In the genomic region with DNA sequence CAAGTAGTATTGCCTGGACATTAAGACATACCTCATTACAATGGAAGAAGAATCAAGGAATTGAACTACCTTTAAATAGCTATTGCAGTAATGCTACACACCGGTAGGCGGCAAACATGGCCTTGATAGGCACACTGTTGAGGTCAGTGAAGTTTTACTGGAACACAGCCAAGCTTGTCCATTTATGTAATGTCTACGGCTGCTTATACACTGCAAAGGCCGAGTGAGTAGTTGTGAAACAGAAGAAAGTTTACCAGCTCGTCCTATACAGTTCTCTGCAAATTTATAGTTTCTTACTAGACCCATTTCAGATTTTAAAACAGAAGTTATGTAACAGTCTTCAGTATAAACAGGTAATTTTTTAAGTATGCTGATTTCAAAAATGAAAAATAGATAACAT, we compare ENCODE assay signal across 8 cellular contexts. TPM values are rescaled to one million over a fixed set of nuclear protein-coding genes. Genes with fewer than 3 reads are reported as not detected.
DNase-seq lines count a peak whose midpoint lies in the region; ATAC-seq and TF ChIP-seq lines count a peak whose summit lies in the region.

No MANE protein-coding gene starts in this region.

- H3K9me3 ChIP-seq in Panc1 (ENCODE audit: control insufficient read depth, insufficient read depth, low read depth, low read length) (no peaks in the 10 kb centered on the region), lower lobe of right lung (no peaks in the 10 kb centered on the region)

- H3K36me3 ChIP-seq in Panc1 (ENCODE audit: control insufficient read depth, insufficient read depth, low read length): peaks cover 14% of the 10 kb centered on the region
- peaks cover 81% of the 10 kb centered on the region for H3K36me3 ChIP-seq in lower lobe of right lung

- H3K27me3 ChIP-seq in Panc1 (ENCODE audit: control insufficient read depth, insufficient read depth, low read length) (no peaks in the 10 kb centered on the region), lower lobe of right lung (ENCODE audit: low read depth) (no peaks in the 10 kb centered on the region)

- H3K4me1 Mint-ChIP-seq in type B pancreatic cell (ENCODE audit: unreplicated experiment): peaks cover 8% of the 10 kb centered on the region

- TF ChIP-seq CTCF in GM10266 (IDR thresholded peaks at IDR 0.05; ENCODE audit: control insufficient read depth, insufficient read depth, low read depth, missing control alignments): peak; percentile 74
- peak; percentile 87 for TF ChIP-seq CTCF in Panc1 (IDR thresholded peaks at IDR 0.05)
- peak; percentile 84 for TF ChIP-seq CTCF in lower lobe of right lung (IDR thresholded peaks at IDR 0.05)
- peak; percentile 88 for TF ChIP-seq CTCF in type B pancreatic cell (conservative IDR thresholded peaks at IDR 0.05)

- ATAC-seq in HG03469 (IDR thresholded peaks at IDR 0.05; ENCODE audit: unreplicated experiment): peak; percentile 74
- peak; percentile 99 for ATAC-seq in Panc1
- peak; percentile 95 to 98 for ATAC-seq in lower lobe of right lung
- ATAC-seq in HG03039 (IDR thresholded peaks at IDR 0.05; ENCODE audit: unreplicated experiment): no peak

- H3K36me3 Mint-ChIP-seq in type B pancreatic cell: peaks cover 16% of the 10 kb centered on the region

- in situ Hi-C loops in Panc1 (cut with HindIII; ENCODE audit: low pct_unique_long_range_greater_than_20kb, low sequenced_read_pairs): no loop called here

- POLR2A ChIA-PET in Panc1 (lab: Charles Lee): interaction anchor here (0.9 kb wide), 1 partner anchor 40 kb away, joined by 3 read pairs; no protein-coding TSS in a partner anchor

- intact Hi-C loops in Panc1 (cut with micrococcal nuclease; ENCODE audit: unreplicated experiment) (loop anchor here (5.0 kb wide), 1 partner anchor 107 kb away; no protein-coding TSS in a partner anchor), lower lobe of right lung (cut with DNase I) (no loop called here)

- H3K27ac Mint-ChIP-seq in type B pancreatic cell: peak overlapping the region; percentile 42

- H3K27me3 Mint-ChIP-seq in type B pancreatic cell: no peaks in the 10 kb centered on the region

- peak; percentile 10 for DNase-seq in GM10266 (ENCODE audit: extremely low spot score)
- peak; percentile 54 for DNase-seq in Panc1 (ENCODE audit: low read depth, low spot score)
- DNase-seq in ecto neural progenitor cell (ENCODE audit: low spot score): peak; percentile 56
- DNase-seq in lower lobe of right lung: peak; percentile 66
- DNase-seq in type B pancreatic cell (ENCODE audit: extremely low spot score, unreplicated experiment): peak; percentile 72
- DNase-seq in activated effector memory CD4-positive, alpha-beta T cell treated with anti-CD3 and anti-CD28 coated beads, Interleukin-2, amount 50 U/mL, for 16 hours: no peak

- no peak overlapping the region for H3K4me3 Mint-ChIP-seq in type B pancreatic cell

- no TSS peak for BruUV-seq in Panc1 (replicated peaks; lab: Mats Ljungman, UMichigan)

- peaks cover 5% of the 10 kb centered on the region; the same call in 1 of the 2 replicates for H3K4me1 ChIP-seq in Panc1 (ENCODE audit: control insufficient read depth, insufficient read depth, low read length)
- peaks cover 6% of the 10 kb centered on the region for H3K4me1 ChIP-seq in lower lobe of right lung

- peak overlapping the region; percentile 25; the same call in 1 of the 2 replicates for H3K27ac ChIP-seq in Panc1 (ENCODE audit: low read length)
- H3K27ac ChIP-seq in lower lobe of right lung: no peak overlapping the region

- CTCF ChIA-PET in Panc1 (lab: Charles Lee): interaction anchor here (0.6 to 1.2 kb wide), 7 partner anchors 33 to 331 kb away, joined by 3 to 5 read pairs (median 4); no protein-coding TSS in a partner anchor

- H3K4me3 ChIP-seq in Panc1 (ENCODE audit: low read depth in 2 of 2, low read length in 2 of 2): no peak overlapping the region
- H3K4me3 ChIP-seq in lower lobe of right lung: no peak overlapping the region

- no peaks in the 10 kb centered on the region for H3K9me3 Mint-ChIP-seq in type B pancreatic cell

RNA-seq across cellular contexts. Expression of a gene that starts 38.8 kb away (rescaled TPM):
- total RNA-seq in Panc1 (2021; ENCODE audit: unreplicated experiment) (80.6 TPM), lower lobe of right lung (114 TPM), type B pancreatic cell (ENCODE audit: low replicate concordance) (77.3 and 109 TPM in 2 replicates)
- polyA plus RNA-seq in Panc1 (2012; ENCODE audit: insufficient read length): 41.3 TPM
